In genomic region chr2:215960825-215961224, GRCh38 we compare ENCODE assay signal across 28 cellular contexts. TPM values are rescaled to one million over a fixed set of nuclear protein-coding genes. Genes with fewer than 3 reads are reported as not detected.
A peak's percentile ranks its signal among the peaks of the same experiment; 100 is the strongest.
DNase-seq lines count a peak whose midpoint lies in the region; ATAC-seq and TF ChIP-seq lines count a peak whose summit lies in the region.
"Had no signal": no experiment of that assay in that cellular context is flagged by ENCODE, and none has a peak within 500 bp of the region (broad histone marks: within the 10 kb centered on the region; RNA-seq: fewer than 3 reads in every experiment).

No MANE protein-coding gene starts in this region.

- H3K18ac ChIP-seq in IMR-90 (ENCODE audit: low read depth, low read length): no peak overlapping the region

- POLR2A ChIA-PET in IMR-90 (lab: Charles Lee; ENCODE audit: unreplicated experiment): no interaction called here

- in situ Hi-C loops in IMR-90 (cut with MboI; ENCODE audit: low sequenced_read_pairs): no loop called here
- in situ Hi-C loops in GM13977 (cut with MboI; ENCODE audit: low pct_unique_long_range_greater_than_20kb, low sequenced_read_pairs, unreplicated experiment): no loop called here

- H3K4ac ChIP-seq in IMR-90 (ENCODE audit: low read depth, low read length): no peak overlapping the region

- H3K27ac ChIP-seq in IMR-90 (ENCODE audit: insufficient read depth, low read length) (no peak overlapping the region), SJCRH30 (no peak overlapping the region; the same call in 1 of the 2 replicates), psoas muscle (no peak overlapping the region)
- H3K27ac ChIP-seq: left ventricle myocardium inferior, neutrophil, thyroid gland, vagina had no signal

- no peak overlapping the region for H4K91ac ChIP-seq in IMR-90 (ENCODE audit: insufficient read depth, low read depth, low read length)

- no peaks in the 10 kb centered on the region for H4K20me1 ChIP-seq in IMR-90 (ENCODE audit: insufficient read depth, low read length)

- no peak overlapping the region for H2BK15ac ChIP-seq in IMR-90 (ENCODE audit: low read depth, low read length)

- BruUV-seq in IMR-90 (replicated peaks; lab: Mats Ljungman, UMichigan): no TSS peak

- no peak for TF ChIP-seq POLR2A in IMR-90 (IDR thresholded peaks at IDR 0.05; ENCODE audit: low read depth, low read length)

- dilution Hi-C loops in IMR-90 (cut with HindIII; ENCODE audit: low sequenced_read_pairs, unreplicated experiment): no loop called here

- DNase-seq in IMR-90: no peak
- peak; percentile 70 for DNase-seq in NCI-H2171 (lab: John Stamatoyannopoulos, UW)
- DNase-seq in SJCRH30: peak; percentile 59 to 89
- no peak for DNase-seq in psoas muscle
- DNase-seq in medulla oblongata (ENCODE audit: extremely low spot score): no peak
- no peak for DNase-seq in GM13977 (ENCODE audit: low spot score)
- DNase-seq in SHP77 treated with DMSO at 0.1 percent for 48 hours (lab: John Stamatoyannopoulos, UW): no peak
- DNase-seq: activated CD4-positive, alpha-beta T cell treated with anti-CD3 and anti-CD28 coated beads for 1 hour; activated CD8-positive, alpha-beta memory T cell treated with anti-CD3 and anti-CD28 coated beads, Interleukin-2, amount 50 U/mL, for 48 hours; activated CD8-positive, alpha-beta T cell treated with anti-CD3 and anti-CD28 coated beads for 36 hours; activated naive CD4-positive, alpha-beta T cell treated with anti-CD3 and anti-CD28 coated beads for 36 hours; DMS153; effector memory CD8-positive, alpha-beta T cell; HCEC 1CT; head of caudate nucleus; left ventricle myocardium inferior; MV-4-11; naive B cell; NCI-H187; Right ventricle myocardium superior; stimulated activated CD4-positive, alpha-beta T cell treated with anti-CD3 and anti-CD28 coated beads, Interleukin-12 subunit alpha, Interleukin-12 subunit beta, amount 100 ng/mL, for 4 hours; stimulated activated CD4-positive, alpha-beta T cell treated with anti-CD3 and anti-CD28 coated beads, Interleukin-4, amount 100 ng/mL, for 1 hour; T-helper 2 cell; thyroid gland had no signal

- no peak overlapping the region for H3K23ac ChIP-seq in IMR-90 (ENCODE audit: low read depth, low read length)

- H3K14ac ChIP-seq in IMR-90 (replicated peaks; ENCODE audit: low read depth, low read length): no peak overlapping the region

- no peak overlapping the region for H2BK20ac ChIP-seq in IMR-90 (ENCODE audit: low read depth, low read length)

- no peak overlapping the region for H2BK120ac ChIP-seq in IMR-90 (ENCODE audit: low read depth, low read length)

- no peaks in the 10 kb centered on the region for H3K27me3 ChIP-seq in IMR-90 (ENCODE audit: control insufficient read depth, insufficient read depth, low read length)
- no peaks in the 10 kb centered on the region for H3K27me3 ChIP-seq in SJCRH30
- no peaks in the 10 kb centered on the region for H3K27me3 ChIP-seq in psoas muscle (ENCODE audit: insufficient read depth in 3 of 3, low read length in 2 of 3)
- H3K27me3 ChIP-seq: neutrophil, thyroid gland, vagina had no signal

- no peak overlapping the region for H2AFZ ChIP-seq in IMR-90 (replicated peaks; ENCODE audit: low read length, poor library complexity)

- H3K56ac ChIP-seq in IMR-90 (ENCODE audit: extremely low read depth, insufficient read depth, low read length): no peak overlapping the region

- ATAC-seq in IMR-90 (ENCODE audit: low read depth) (peak; percentile 46), psoas muscle (peak in 3 of 4 donors; percentile 49 to 87 (median 55))
- ATAC-seq: activated CD8-positive, alpha-beta T cell treated with anti-CD3 and anti-CD28 coated beads for 36 hours; effector memory CD8-positive, alpha-beta T cell; Panc1; sciatic nerve had no signal

- WGBS in IMR-90 (ENCODE audit: extremely low coverage in 2 of 2, insufficient read length in 1 of 2), 2 experiments: no CpG with 5 or more reads among the region's 6 CpGs
- WGBS in psoas muscle, 3 donors: 33 to 43% (median 38%) methylated on average over 6 of the region's 6 CpGs

- H2AK5ac ChIP-seq in IMR-90 (ENCODE audit: low read depth, low read length): no peak overlapping the region

- no peak for TF ChIP-seq RAD21 in IMR-90 (IDR thresholded peaks at IDR 0.05; ENCODE audit: low read length)

- no peak overlapping the region for H3K4me2 ChIP-seq in IMR-90 (ENCODE audit: low read depth, low read length)

- no peak overlapping the region for H4K5ac ChIP-seq in IMR-90 (ENCODE audit: low read depth, low read length)

- no peak overlapping the region for H2AK9ac ChIP-seq in IMR-90 (replicated peaks; ENCODE audit: low read depth, low read length, poor library complexity)

- H3K4me1 ChIP-seq in IMR-90 (ENCODE audit: control insufficient read depth, insufficient read depth, low read length): no peaks in the 10 kb centered on the region
- H3K4me1 ChIP-seq in SJCRH30: peaks cover 19% of the 10 kb centered on the region
- peaks cover 4% of the 10 kb centered on the region for H3K4me1 ChIP-seq in psoas muscle
- H3K4me1 ChIP-seq: left ventricle myocardium inferior, thyroid gland, vagina had no signal

- intact Hi-C loops in IMR-90 (cut with micrococcal nuclease) (no loop called here), psoas muscle (cut with DNase I) (no loop called here)

- no peak overlapping the region for H4K8ac ChIP-seq in IMR-90 (ENCODE audit: low read depth in 2 of 2, low read length in 2 of 2)

- CTCF ChIA-PET in IMR-90 (lab: Yijun Ruan, JAX): no interaction called here

- no peak overlapping the region for H2BK5ac ChIP-seq in IMR-90 (ENCODE audit: low read depth, low read length, poor library complexity, severe bottlenecking)

- no peaks in the 10 kb centered on the region for H3K36me3 ChIP-seq in IMR-90 (ENCODE audit: control insufficient read depth, insufficient read depth, low read length)
- H3K36me3 ChIP-seq in SJCRH30: no peaks in the 10 kb centered on the region
- no peaks in the 10 kb centered on the region for H3K36me3 ChIP-seq in psoas muscle (ENCODE audit: insufficient read depth in 1 of 2, low read depth in 1 of 2)
- H3K36me3 ChIP-seq: left ventricle myocardium inferior, neutrophil, thyroid gland, vagina had no signal

- H3K4me3 ChIP-seq in IMR-90 (ENCODE audit: insufficient read depth, low read depth, low read length) (no peak overlapping the region), SJCRH30 (no peak overlapping the region), psoas muscle (no peak overlapping the region)
- H3K4me3 ChIP-seq: left ventricle myocardium inferior, thyroid gland, vagina had no signal

- no peaks in the 10 kb centered on the region; the same call in 1 of the 2 replicates for H3K9me1 ChIP-seq in IMR-90 (ENCODE audit: insufficient read depth, low read length)

- H3K9ac ChIP-seq in IMR-90 (ENCODE audit: low read depth, low read length): no peak overlapping the region

- no peaks in the 10 kb centered on the region for H3K79me1 ChIP-seq in IMR-90 (ENCODE audit: low read depth in 1 of 2, low read length in 2 of 2)

- H3K9me3 ChIP-seq in IMR-90 (ENCODE audit: control insufficient read depth, insufficient read depth, low read length) (no peaks in the 10 kb centered on the region), SJCRH30 (replicated peaks) (no peaks in the 10 kb centered on the region), psoas muscle (no peaks in the 10 kb centered on the region)
- H3K9me3 ChIP-seq: neutrophil, thyroid gland, vagina had no signal

- TF ChIP-seq CTCF in IMR-90 (conservative IDR thresholded peaks at IDR 0.05; ENCODE audit: low read depth, low read length) (no peak), psoas muscle (IDR thresholded peaks at IDR 0.05) (no peak), GM13977 (IDR thresholded peaks at IDR 0.05; ENCODE audit: extremely low read depth, insufficient read depth, missing control alignments) (no peak)

TF ChIP-seq in IMR-90, 13 proteins besides CTCF, POLR2A, EP300 and RAD21:
- no peak for TF ChIP-seq FOS (IDR thresholded peaks at IDR 0.05; ENCODE audit: low read depth, low read length)
- TF ChIP-seq, protein P1, sequence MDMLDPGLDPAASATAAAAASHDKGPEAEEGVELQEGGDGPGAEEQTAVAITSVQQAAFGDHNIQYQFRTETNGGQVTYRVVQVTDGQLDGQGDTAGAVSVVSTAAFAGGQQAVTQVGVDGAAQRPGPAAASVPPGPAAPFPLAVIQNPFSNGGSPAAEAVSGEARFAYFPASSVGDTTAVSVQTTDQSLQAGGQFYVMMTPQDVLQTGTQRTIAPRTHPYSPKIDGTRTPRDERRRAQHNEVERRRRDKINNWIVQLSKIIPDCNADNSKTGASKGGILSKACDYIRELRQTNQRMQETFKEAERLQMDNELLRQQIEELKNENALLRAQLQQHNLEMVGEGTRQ (IDR thresholded peaks at IDR 0.05; ENCODE audit: low read depth, low read length): no peak
- no peak for TF ChIP-seq ELK1 (IDR thresholded peaks at IDR 0.05; ENCODE audit: borderline replicate concordance, low read depth, low read length)
- no peak for TF ChIP-seq NFE2L2 (IDR thresholded peaks at IDR 0.05; ENCODE audit: low read depth, low read length)
- TF ChIP-seq SMC3 (IDR thresholded peaks at IDR 0.05; ENCODE audit: low read depth, low read length): no peak
- TF ChIP-seq MAZ (IDR thresholded peaks at IDR 0.05; ENCODE audit: borderline replicate concordance, low read depth, low read length): no peak
- TF ChIP-seq CEBPB (IDR thresholded peaks at IDR 0.05; ENCODE audit: low read depth, low read length): no peak
- no peak for TF ChIP-seq RCOR1 (IDR thresholded peaks at IDR 0.05; ENCODE audit: insufficient replicate concordance, low read length)
- TF ChIP-seq RFX5 (IDR thresholded peaks at IDR 0.05; ENCODE audit: low read depth, low read length): no peak
- TF ChIP-seq BHLHE40 (IDR thresholded peaks at IDR 0.05; ENCODE audit: low read depth, low read length): no peak
- no peak for TF ChIP-seq MAFK (IDR thresholded peaks at IDR 0.05; ENCODE audit: low read depth, low read length)
- TF ChIP-seq MXI1 (IDR thresholded peaks at IDR 0.05; ENCODE audit: borderline replicate concordance, low read depth, low read length): no peak
- no peak for TF ChIP-seq CHD1 (IDR thresholded peaks at IDR 0.05; ENCODE audit: low read depth, low read length)
TF ChIP-seq in IMR-90: peak in this region for 0.

RNA-seq across cellular contexts. Expression of gene MREG, which starts 52.5 kb away (rescaled TPM):
- 1.7 and 1.8 TPM in 2 replicates for total RNA-seq in IMR-90 (2012; rRNA removed)
- polyA plus RNA-seq in IMR-90 (2012; rRNA removed): 1.0 and 1.1 TPM in 2 replicates
- polyA plus RNA-seq in IMR-90 (2012; cell fraction: cytosol; rRNA removed): 0.34 and 0.43 TPM in 2 replicates
- 0.20 and 1.4 TPM in 2 replicates for polyA plus RNA-seq in IMR-90 (2012; cell fraction: nucleus; rRNA removed; ENCODE audit: low replicate concordance)
- 10.3 and 11.1 TPM in 2 replicates for total RNA-seq in SJCRH30 (2014; rRNA removed; shearing (Covaris generic))
- under 1 TPM; 0.24 to 0.64 (median 0.43) TPM for total RNA-seq in psoas muscle
- polyA plus RNA-seq in psoas muscle: 1 to 10 TPM in 1 of 3 donors, under 1 TPM in 2; 0.34 to 6.8 (median 0.37) TPM

Comparison
In these comparisons a context has a peak if more than half of its experiments do, and no peak if none do; other contexts are left out.
1. DNase-seq: peak in NCI-H2171 (single experiment) and SJCRH30 (2 of 2); none in IMR-90 (single experiment), psoas muscle (0 of 2), medulla oblongata (single experiment), GM13977 (single experiment) and SHP77 treated with DMSO at 0.1 percent for 48 hours (single experiment).